ENCODE assay signal across 11 cellular contexts in the genomic region with DNA sequence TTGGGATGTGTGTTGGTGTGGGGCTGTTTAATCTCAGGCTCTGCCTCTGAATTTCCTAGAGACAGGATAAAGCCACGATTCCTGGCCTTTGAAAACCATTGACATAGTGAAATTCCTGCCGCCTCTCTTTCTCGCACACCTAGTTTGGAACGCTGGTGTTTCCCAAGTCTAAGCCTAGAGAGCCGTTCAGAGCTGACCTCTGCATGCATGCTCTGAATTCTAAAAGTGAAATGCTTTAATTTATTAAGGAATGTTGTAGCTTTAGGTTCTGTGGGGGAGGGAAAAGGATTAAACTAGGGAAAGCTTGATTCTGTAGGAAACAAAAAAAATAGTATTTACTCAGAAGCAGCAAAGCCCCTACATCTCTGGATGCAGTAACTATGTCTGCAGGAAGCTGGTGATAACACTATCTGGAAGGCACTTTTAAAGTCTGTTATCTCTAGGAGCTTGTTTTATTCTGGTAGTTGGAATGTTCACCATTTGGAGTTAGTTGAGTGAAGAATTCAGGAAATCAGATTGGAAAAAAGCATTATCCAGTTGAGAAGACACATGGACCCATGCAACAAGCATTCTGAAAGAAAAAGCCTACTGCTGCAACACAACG. TPM values are rescaled to one million over a fixed set of nuclear protein-coding genes. Genes with fewer than 3 reads are reported as not detected.
DNase-seq lines count a peak whose midpoint lies in the region; ATAC-seq lines count a peak whose summit lies in the region.
"Had no signal": no experiment of that assay in that cellular context is flagged by ENCODE, and none has a peak within 500 bp of the region (broad histone marks: within the 10 kb centered on the region; RNA-seq: fewer than 3 reads in every experiment).

No MANE protein-coding gene starts in this region.

- H3K4me3 ChIP-seq in subcutaneous abdominal adipose tissue (ENCODE audit: low read depth in 1 of 5, low read length in 5 of 5) = peak overlapping the region in 1 of 5 donors; percentile 25

- H3K27ac Mint-ChIP-seq in activated T-cell treated with anti-CD3 and anti-CD28 coated beads, Interleukin-2, amount 50 U/mL, for 24 hours = peak overlapping the region; percentile 96
- peak overlapping the region; percentile 91 for H3K27ac Mint-ChIP-seq in activated naive CD8-positive, alpha-beta T cell treated with anti-CD3 and anti-CD28 coated beads for 36 hours
- H3K27ac Mint-ChIP-seq in immature natural killer cell = peak overlapping the region in 4 of 6 donors; percentile 17 to 86 (median 80)
- H3K27ac Mint-ChIP-seq: B cell had no signal

- H3K27me3 ChIP-seq in subcutaneous abdominal adipose tissue (ENCODE audit: control insufficient read depth in 5 of 5, insufficient read depth in 4 of 5, low read length in 5 of 5) = no peaks in the 10 kb centered on the region

- no peak overlapping the region for H3K9ac ChIP-seq in subcutaneous abdominal adipose tissue (ENCODE audit: low read length in 5 of 5)

- H3K4me3 Mint-ChIP-seq in activated T-cell treated with anti-CD3 and anti-CD28 coated beads, Interleukin-2, amount 50 U/mL, for 24 hours = peak overlapping the region; percentile 60
- no peak overlapping the region for H3K4me3 Mint-ChIP-seq in activated T-cell treated with anti-CD3 and anti-CD28 coated beads, Interleukin-2, amount 50 U/mL, for 4 hours
- no peak overlapping the region for H3K4me3 Mint-ChIP-seq in activated naive CD8-positive, alpha-beta T cell treated with anti-CD3 and anti-CD28 coated beads for 36 hours
- peak overlapping the region in 3 of 5 donors; percentile 11 to 78 (median 40) for H3K4me3 Mint-ChIP-seq in immature natural killer cell
- H3K4me3 Mint-ChIP-seq: B cell had no signal

- peak overlapping the region; percentile 51 for H3K27ac ChIP-seq in subcutaneous abdominal adipose tissue (ENCODE audit: low read depth, low read length)

- DNase-seq in activated T-cell treated with anti-CD3 and anti-CD28 coated beads, Interleukin-2, amount 50 U/mL, for 24 hours = no peak
- DNase-seq in activated T-cell treated with anti-CD3 and anti-CD28 coated beads, Interleukin-2, amount 50 U/mL, for 4 hours = no peak
- no peak for DNase-seq in activated naive CD8-positive, alpha-beta T cell treated with anti-CD3 and anti-CD28 coated beads for 36 hours
- no peak for DNase-seq in immature natural killer cell
- DNase-seq in AG08395 (ENCODE audit: low spot score) = no peak
- no peak for DNase-seq in NOMO-1 (lab: John Stamatoyannopoulos, UW; ENCODE audit: unreplicated experiment in 2 of 2)
- DNase-seq: activated CD4-positive, CD25-positive, alpha-beta regulatory T cell treated with anti-CD3 and anti-CD28 coated beads, Interleukin-2, amount 50 U/mL, for 72 hours; NCI-H2081 treated with DMSO at 0.1 percent for 48 hours had no signal

- peaks cover 2 to 40% (median 33%) of the 10 kb centered on the region in 5 donors for H3K4me1 ChIP-seq in subcutaneous abdominal adipose tissue (ENCODE audit: control insufficient read depth in 5 of 5, insufficient read depth in 5 of 5, low read length in 5 of 5)

- H3K4me1 Mint-ChIP-seq in activated T-cell treated with anti-CD3 and anti-CD28 coated beads, Interleukin-2, amount 50 U/mL, for 24 hours (ENCODE audit: low read depth) = peaks cover 83% of the 10 kb centered on the region
- peaks cover 72% of the 10 kb centered on the region for H3K4me1 Mint-ChIP-seq in activated T-cell treated with anti-CD3 and anti-CD28 coated beads, Interleukin-2, amount 50 U/mL, for 4 hours (ENCODE audit: low read depth)
- peaks cover 64% of the 10 kb centered on the region for H3K4me1 Mint-ChIP-seq in activated naive CD8-positive, alpha-beta T cell treated with anti-CD3 and anti-CD28 coated beads for 36 hours
- H3K4me1 Mint-ChIP-seq in immature natural killer cell = peaks cover 51 to 53% of the 10 kb centered on the region in 2 donors

- peaks cover 0 to 3% (median 0%) of the 10 kb centered on the region in 5 donors for H3K36me3 ChIP-seq in subcutaneous abdominal adipose tissue (ENCODE audit: control insufficient read depth in 5 of 5, insufficient read depth in 5 of 5, low read length in 5 of 5)

- peaks cover 92% of the 10 kb centered on the region for H3K36me3 Mint-ChIP-seq in activated T-cell treated with anti-CD3 and anti-CD28 coated beads, Interleukin-2, amount 50 U/mL, for 24 hours (ENCODE audit: low read depth)
- peaks cover 43% of the 10 kb centered on the region for H3K36me3 Mint-ChIP-seq in activated T-cell treated with anti-CD3 and anti-CD28 coated beads, Interleukin-2, amount 50 U/mL, for 4 hours (ENCODE audit: insufficient read depth)
- peaks cover 69% of the 10 kb centered on the region for H3K36me3 Mint-ChIP-seq in activated naive CD8-positive, alpha-beta T cell treated with anti-CD3 and anti-CD28 coated beads for 36 hours
- peaks cover 4 to 7% (median 6%) of the 10 kb centered on the region in 3 donors for H3K36me3 Mint-ChIP-seq in immature natural killer cell

- no peaks in the 10 kb centered on the region for H3K27me3 Mint-ChIP-seq in activated T-cell treated with anti-CD3 and anti-CD28 coated beads, Interleukin-2, amount 50 U/mL, for 24 hours
- H3K27me3 Mint-ChIP-seq in activated T-cell treated with anti-CD3 and anti-CD28 coated beads, Interleukin-2, amount 50 U/mL, for 4 hours (ENCODE audit: low read depth) = no peaks in the 10 kb centered on the region
- H3K27me3 Mint-ChIP-seq in activated naive CD8-positive, alpha-beta T cell treated with anti-CD3 and anti-CD28 coated beads for 36 hours = no peaks in the 10 kb centered on the region
- H3K27me3 Mint-ChIP-seq in immature natural killer cell (ENCODE audit: low read depth in 3 of 3) = peaks cover 0 to 6% (median 1%) of the 10 kb centered on the region in 3 donors
- H3K27me3 Mint-ChIP-seq: B cell had no signal

- H3K9me3 Mint-ChIP-seq in activated T-cell treated with anti-CD3 and anti-CD28 coated beads, Interleukin-2, amount 50 U/mL, for 24 hours = no peaks in the 10 kb centered on the region
- no peaks in the 10 kb centered on the region for H3K9me3 Mint-ChIP-seq in activated T-cell treated with anti-CD3 and anti-CD28 coated beads, Interleukin-2, amount 50 U/mL, for 4 hours
- peaks cover 4% of the 10 kb centered on the region for H3K9me3 Mint-ChIP-seq in activated naive CD8-positive, alpha-beta T cell treated with anti-CD3 and anti-CD28 coated beads for 36 hours
- H3K9me3 Mint-ChIP-seq in immature natural killer cell = no peaks in the 10 kb centered on the region

- H3K9me3 ChIP-seq in subcutaneous abdominal adipose tissue (ENCODE audit: control insufficient read depth in 5 of 5, low read length in 5 of 5) = no peaks in the 10 kb centered on the region

- no peak for ATAC-seq in activated T-cell treated with anti-CD3 and anti-CD28 coated beads, Interleukin-2, amount 50 U/mL, for 4 hours
- no peak for ATAC-seq in HG02759 (IDR thresholded peaks at IDR 0.05; ENCODE audit: unreplicated experiment)

RNA-seq across cellular contexts. Expression of a gene that starts 27.3 kb away (rescaled TPM):
- 100 to 1,000 TPM; 239 to 271 (median 253) TPM for total RNA-seq in activated T-cell treated with anti-CD3 and anti-CD28 coated beads, Interleukin-2, amount 50 U/mL, for 4 hours
- 100 to 1,000 TPM; 231 to 242 TPM for total RNA-seq in activated naive CD8-positive, alpha-beta T cell treated with anti-CD3 and anti-CD28 coated beads for 36 hours
- 10 to 100 TPM; 18.2 to 47.3 (median 30.0) TPM for polyA plus RNA-seq in immature natural killer cell

Comparison
In these comparisons a context has a peak if more than half of its experiments do, and no peak if none do; other contexts are left out.
1. H3K4me3 Mint-ChIP-seq: peak in activated T-cell treated with anti-CD3 and anti-CD28 coated beads, Interleukin-2, amount 50 U/mL, for 24 hours (single experiment) and immature natural killer cell (3 of 5); none in activated T-cell treated with anti-CD3 and anti-CD28 coated beads, Interleukin-2, amount 50 U/mL, for 4 hours (single experiment) and activated naive CD8-positive, alpha-beta T cell treated with anti-CD3 and anti-CD28 coated beads for 36 hours (single experiment).
2. Peak in every context shown above with its lines, with median percentiles within 50 percentile points of each other: H3K27ac Mint-ChIP-seq.